In genomic region chr6:21914121-21914973, GRCh38 we compare ENCODE assay signal across 8 cellular contexts.
DNase-seq lines count a peak whose midpoint lies in the region; ATAC-seq and TF ChIP-seq lines count a peak whose summit lies in the region.

No MANE protein-coding gene starts in this region.

- H3K18ac ChIP-seq in trophoblast cell (ENCODE audit: low read length): no peak overlapping the region

- H3K79me2 ChIP-seq in trophoblast cell (ENCODE audit: control insufficient read depth, insufficient read depth, low read length, poor library complexity): no peaks in the 10 kb centered on the region

- TF ChIP-seq CTCF in GM06990 (IDR thresholded peaks at IDR 0.05; ENCODE audit: insufficient read depth, low read length, poor library complexity, severe bottlenecking): no peak
- no peak for TF ChIP-seq CTCF in Peyer's patch (IDR thresholded peaks at IDR 0.05)

- H3K27me3 ChIP-seq in GM06990 (replicated peaks; ENCODE audit: control insufficient read depth, insufficient read depth, low read length): no peaks in the 10 kb centered on the region; the same call in 1 of the 2 replicates
- H3K27me3 ChIP-seq in Peyer's patch: no peaks in the 10 kb centered on the region
- H3K27me3 ChIP-seq in trophoblast cell (ENCODE audit: insufficient read depth, low read length): no peaks in the 10 kb centered on the region

- H3K14ac ChIP-seq in trophoblast cell (ENCODE audit: low read length): no peak overlapping the region

- no peak overlapping the region for H2AK5ac ChIP-seq in trophoblast cell (ENCODE audit: low read length)

- H4K91ac ChIP-seq in trophoblast cell (ENCODE audit: low read depth, low read length): no peak overlapping the region

- no peak overlapping the region for H2BK120ac ChIP-seq in trophoblast cell (ENCODE audit: insufficient read depth, low read length, poor library complexity)

- H2BK12ac ChIP-seq in trophoblast cell (ENCODE audit: low read length): no peak overlapping the region

- H4K12ac ChIP-seq in trophoblast cell (ENCODE audit: low read depth, low read length): no peak overlapping the region

- H3K36me3 ChIP-seq in GM06990 (ENCODE audit: control insufficient read depth, insufficient read depth, low read length) (no peaks in the 10 kb centered on the region), Peyer's patch (no peaks in the 10 kb centered on the region), trophoblast cell (ENCODE audit: control insufficient read depth in 1 of 2, insufficient read depth in 2 of 2, low read length in 2 of 2) (peaks cover 2 to 14% of the 10 kb centered on the region in 2 experiments)

- no peak overlapping the region for H3K9ac ChIP-seq in trophoblast cell (ENCODE audit: low read length)

- H3K4me1 ChIP-seq in Peyer's patch (no peaks in the 10 kb centered on the region), trophoblast cell (ENCODE audit: control insufficient read depth in 1 of 2, insufficient read depth in 2 of 2, low read length in 2 of 2) (peaks cover 8 to 9% of the 10 kb centered on the region in 2 experiments)

- H4K8ac ChIP-seq in trophoblast cell (ENCODE audit: low read depth, low read length): no peak overlapping the region

- H2BK5ac ChIP-seq in trophoblast cell (ENCODE audit: low read depth, low read length, poor library complexity): peak overlapping the region; percentile 4

- H3K27ac ChIP-seq in Peyer's patch (no peak overlapping the region), trophoblast cell (ENCODE audit: low read depth, low read length) (no peak overlapping the region)

- H3K4me2 ChIP-seq in trophoblast cell (ENCODE audit: low read length): no peak overlapping the region

- DNase-seq in GM06990 (ENCODE audit: extremely low read depth, insufficient read length) (peak; percentile 32), Peyer's patch (peak; percentile 40 to 80 (median 58)), astrocyte of the hippocampus (ENCODE audit: low read depth, low spot score) (peak; percentile 65), trophoblast cell (peak in 1 of 2 donors; percentile 36), AML-193 (lab: John Stamatoyannopoulos, UW) (no peak), Ammon's horn (ENCODE audit: low spot score) (no peak)
- DNase-seq in NK-92 treated with Interleukin-12 subunit alpha and Interleukin-12 subunit beta, amount 100 ng/mL, for 24 hours (lab: John Stamatoyannopoulos, UW): no peak

- H3K9me3 ChIP-seq in Peyer's patch: no peaks in the 10 kb centered on the region
- H3K9me3 ChIP-seq in trophoblast cell (ENCODE audit: insufficient read depth, low read depth, low read length): no peaks in the 10 kb centered on the region

- no peak overlapping the region for H3K23ac ChIP-seq in trophoblast cell (ENCODE audit: low read length)

- no peak overlapping the region for H3K4ac ChIP-seq in trophoblast cell (ENCODE audit: low read depth, low read length)

- H2AFZ ChIP-seq in trophoblast cell (ENCODE audit: insufficient read depth, low read length, poor library complexity): no peak overlapping the region

- H3K4me3 ChIP-seq in GM06990 (replicated peaks; ENCODE audit: low read depth, low read length) (no peak overlapping the region), Peyer's patch (peak overlapping the region in 1 of 4 donors; percentile 46), trophoblast cell (ENCODE audit: low read depth, low read length) (no peak overlapping the region)

- TF ChIP-seq POLR2A in Peyer's patch (IDR thresholded peaks at IDR 0.05): no peak

- no CpG with 5 or more reads among the region's 8 CpGs for WGBS in trophoblast cell (ENCODE audit: extremely low coverage, insufficient coverage, insufficient read length)

- ATAC-seq in GM19395 (IDR thresholded peaks at IDR 0.05; ENCODE audit: unreplicated experiment): no peak

- H3K79me1 ChIP-seq in trophoblast cell (ENCODE audit: low read length): peaks cover 7% of the 10 kb centered on the region

Comparison
In these comparisons a context has a peak if more than half of its experiments do, and no peak if none do; other contexts are left out.
1. DNase-seq: peak in GM06990 (single experiment), Peyer's patch (3 of 3) and astrocyte of the hippocampus (single experiment); none in NK-92 treated with Interleukin-12 subunit alpha and Interleukin-12 subunit beta, amount 100 ng/mL, for 24 hours (single experiment), AML-193 (0 of 2) and Ammon's horn (single experiment).